8 cellular contexts compared by ENCODE assay signal in the genomic region with DNA sequence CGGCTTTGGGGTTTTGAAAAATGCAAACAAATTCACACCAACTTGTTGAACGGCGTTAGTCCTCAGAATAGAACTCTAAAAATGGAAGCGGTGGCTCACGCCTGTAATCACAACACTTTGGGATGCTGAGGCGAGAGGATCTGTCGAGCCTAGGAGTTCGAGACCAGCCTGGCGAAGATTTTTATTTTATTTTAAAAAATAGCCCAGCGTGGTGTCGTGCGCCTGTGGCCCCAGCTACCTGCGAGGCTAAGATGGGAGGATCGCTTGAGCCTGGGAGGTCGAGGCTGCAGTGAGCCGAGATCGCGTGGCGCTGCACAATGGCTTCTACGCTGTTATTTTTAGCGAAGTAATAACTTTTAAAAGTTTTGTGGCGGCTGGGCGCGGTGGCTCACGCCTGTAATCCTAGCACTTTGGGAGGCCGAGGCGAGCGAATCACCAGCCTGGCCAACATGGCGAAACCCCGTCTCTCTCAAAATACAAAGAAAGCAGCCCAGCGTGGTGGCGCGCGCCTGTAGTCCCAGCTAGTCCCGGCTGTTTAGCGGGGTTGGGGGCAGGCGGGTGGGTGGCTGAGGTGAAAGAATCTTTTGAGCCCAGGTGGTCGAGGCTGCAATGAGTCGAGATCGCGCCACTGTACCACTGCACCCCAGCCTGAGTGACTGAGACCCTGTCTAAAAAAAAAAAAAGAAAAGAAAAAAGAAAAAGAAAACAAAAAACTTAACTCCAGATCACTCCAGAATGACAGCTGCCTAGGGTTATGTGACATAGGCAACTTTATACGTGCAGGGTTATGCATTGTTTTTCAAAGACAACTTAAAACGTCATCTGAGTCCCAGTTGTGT. TPM values are rescaled to one million over a fixed set of nuclear protein-coding genes. Genes with fewer than 3 reads are reported as not detected.
DNase-seq lines count a peak whose midpoint lies in the region; ATAC-seq and TF ChIP-seq lines count a peak whose summit lies in the region.

No MANE protein-coding gene starts in this region.

- no peaks in the 10 kb centered on the region for H3K27me3 Mint-ChIP-seq in IgD-negative memory B cell
- H3K27me3 Mint-ChIP-seq in activated T-helper 1 cell treated with anti-CD3 and anti-CD28 coated beads, Interleukin-12 subunit alpha, Interleukin-12 subunit beta, Interleukin-2, Interleukin-4 antibody, amounts not matched to agents 30 ng/mL and 10 ng/mL and 1 ng/mL, durations not matched to agents 14 hours and 24 hours and 36 hours (ENCODE audit: insufficient read depth): no peaks in the 10 kb centered on the region

- in situ Hi-C loops in G401 (cut with HindIII; ENCODE audit: low sequenced_read_pairs): no loop called here

- ATAC-seq in GM21360 (IDR thresholded peaks at IDR 0.05; ENCODE audit: unreplicated experiment): peak; percentile 2

- no peaks in the 10 kb centered on the region for H3K9me3 Mint-ChIP-seq in IgD-negative memory B cell
- H3K9me3 Mint-ChIP-seq in activated T-helper 1 cell treated with anti-CD3 and anti-CD28 coated beads, Interleukin-12 subunit alpha, Interleukin-12 subunit beta, Interleukin-2, Interleukin-4 antibody, amounts not matched to agents 30 ng/mL and 10 ng/mL and 1 ng/mL, durations not matched to agents 14 hours and 24 hours and 36 hours: no peaks in the 10 kb centered on the region

- TF ChIP-seq POLR2A in ovary (IDR thresholded peaks at IDR 0.05): no peak

- H3K36me3 Mint-ChIP-seq in IgD-negative memory B cell: no peaks in the 10 kb centered on the region
- H3K36me3 Mint-ChIP-seq in activated T-helper 1 cell treated with anti-CD3 and anti-CD28 coated beads, Interleukin-12 subunit alpha, Interleukin-12 subunit beta, Interleukin-2, Interleukin-4 antibody, amounts not matched to agents 30 ng/mL and 10 ng/mL and 1 ng/mL, durations not matched to agents 14 hours and 24 hours and 36 hours (ENCODE audit: low read depth): peaks cover 15% of the 10 kb centered on the region

- peak overlapping the region; percentile 73 for H3K27ac ChIP-seq in AG04450 (ENCODE audit: low read depth, low read length)
- H3K27ac ChIP-seq in ovary: peak overlapping the region; percentile 92 to 94

- intact Hi-C loops in activated T-helper 1 cell treated with anti-CD3 and anti-CD28 coated beads, Interleukin-12 subunit alpha, Interleukin-12 subunit beta, Interleukin-2, Interleukin-4 antibody, amounts not matched to agents 30 ng/mL and 10 ng/mL and 1 ng/mL, durations not matched to agents 14 hours and 24 hours and 36 hours (cut with micrococcal nuclease): loop anchor here (1.0 kb wide), 9 partner anchors 26 to 329 kb away; partner anchors contain the start of genes DENND4C, HAUS6, RPS6 and RRAGA
- intact Hi-C loops in ovary (cut with DNase I): loop anchor here (5.0 to 10.0 kb wide), 2 partner anchors 44 to 47 kb away; no protein-coding TSS in a partner anchor

- H3K36me3 ChIP-seq in ovary: no peaks in the 10 kb centered on the region

- H3K4me3 ChIP-seq in AG04450 (ENCODE audit: low read depth, low read length): peak overlapping the region; percentile 78
- H3K4me3 ChIP-seq in foreskin fibroblast (ENCODE audit: low read depth in 1 of 2, low read length in 2 of 2): peak overlapping the region; percentile 57 to 84
- peak overlapping the region; percentile 90 for H3K4me3 ChIP-seq in ovary

- CTCF ChIA-PET in AG04450 (lab: Charles Lee): interaction anchor here (0.6 to 1.1 kb wide), 3 partner anchors 22 to 44 kb away, joined by 3 to 7 read pairs (median 4); no protein-coding TSS in a partner anchor

- H3K9me3 ChIP-seq in AG04450 (ENCODE audit: control insufficient read depth, insufficient read depth, low read length) (no peaks in the 10 kb centered on the region; the same call in 1 of the 2 replicates), ovary (no peaks in the 10 kb centered on the region)

- peaks cover 2% of the 10 kb centered on the region for H3K4me1 ChIP-seq in ovary (ENCODE audit: insufficient read depth)

- peak overlapping the region; percentile 92 to 97 (median 95) for H3K4me3 Mint-ChIP-seq in IgD-negative memory B cell
- peak overlapping the region; percentile 92 for H3K4me3 Mint-ChIP-seq in activated T-helper 1 cell treated with anti-CD3 and anti-CD28 coated beads, Interleukin-12 subunit alpha, Interleukin-12 subunit beta, Interleukin-2, Interleukin-4 antibody, amounts not matched to agents 30 ng/mL and 10 ng/mL and 1 ng/mL, durations not matched to agents 14 hours and 24 hours and 36 hours

- H3K27me3 ChIP-seq in AG04450 (ENCODE audit: control insufficient read depth, insufficient read depth, low read length): no peaks in the 10 kb centered on the region
- H3K27me3 ChIP-seq in ovary: no peaks in the 10 kb centered on the region

- POLR2A ChIA-PET in AG04450 (lab: Yijun Ruan, JAX): interaction anchor here (0.6 to 0.7 kb wide), 3 partner anchors 40 to 787 kb away, joined by 3 read pairs; partner anchors contain the start of gene RRAGA

- no peak for DNase-seq in AG04450 (ENCODE audit: low read depth, low spot score)
- DNase-seq in activated T-helper 1 cell treated with anti-CD3 and anti-CD28 coated beads, Interleukin-12 subunit alpha, Interleukin-12 subunit beta, Interleukin-2, Interleukin-4 antibody, amounts not matched to agents 30 ng/mL and 10 ng/mL and 1 ng/mL, durations not matched to agents 14 hours and 24 hours and 36 hours (ENCODE audit: low spot score): peak; percentile 18
- DNase-seq in foreskin fibroblast: peak in 1 of 2 donors; percentile 61
- DNase-seq in ovary: peak; percentile 32 to 57 (median 46)
- DNase-seq in glomerular visceral epithelial cell (ENCODE audit: extremely low spot score): no peak
- DNase-seq in G401 (ENCODE audit: low spot score): no peak

- TF ChIP-seq CTCF in AG04450 (IDR thresholded peaks at IDR 0.05; ENCODE audit: low read depth, low read length) (no peak), foreskin fibroblast (IDR thresholded peaks at IDR 0.05; ENCODE audit: low read depth, low read length) (no peak), ovary (IDR thresholded peaks at IDR 0.05) (no peak)

- TF ChIP-seq EP300 in ovary (IDR thresholded peaks at IDR 0.05): no peak

- peak overlapping the region; percentile 52 to 94 (median 93) for H3K27ac Mint-ChIP-seq in IgD-negative memory B cell
- peak overlapping the region; percentile 89 for H3K27ac Mint-ChIP-seq in activated T-helper 1 cell treated with anti-CD3 and anti-CD28 coated beads, Interleukin-12 subunit alpha, Interleukin-12 subunit beta, Interleukin-2, Interleukin-4 antibody, amounts not matched to agents 30 ng/mL and 10 ng/mL and 1 ng/mL, durations not matched to agents 14 hours and 24 hours and 36 hours

- H3K4me1 Mint-ChIP-seq in IgD-negative memory B cell: peaks cover 6 to 27% (median 26%) of the 10 kb centered on the region in 3 donors
- H3K4me1 Mint-ChIP-seq in activated T-helper 1 cell treated with anti-CD3 and anti-CD28 coated beads, Interleukin-12 subunit alpha, Interleukin-12 subunit beta, Interleukin-2, Interleukin-4 antibody, amounts not matched to agents 30 ng/mL and 10 ng/mL and 1 ng/mL, durations not matched to agents 14 hours and 24 hours and 36 hours (ENCODE audit: low read depth): peaks cover 51% of the 10 kb centered on the region

- WGBS in ovary, 3 donors: 1 to 3% (median 3%) methylated on average over 43 of the region's 43 CpGs

RNA-seq across cellular contexts. Expression of gene PLIN2, which starts 0.8 kb away (rescaled TPM):
- 142 and 148 TPM in 2 replicates for polyA plus RNA-seq in AG04450 (2011; rRNA removed)
- polyA minus RNA-seq in AG04450 (2011; rRNA and poly(A)+ RNA removed): 175 and 221 TPM in 2 replicates
- 29.2 TPM for polyA plus RNA-seq in IgD-negative memory B cell
- total RNA-seq in activated T-helper 1 cell treated with anti-CD3 and anti-CD28 coated beads, Interleukin-12 subunit alpha, Interleukin-12 subunit beta, Interleukin-2, Interleukin-4 antibody, amounts not matched to agents 30 ng/mL and 10 ng/mL and 1 ng/mL, durations not matched to agents 14 hours and 24 hours and 36 hours: 53.3 and 57.2 TPM in 2 replicates
- total RNA-seq in ovary: 100 to 1,000 TPM in 3 of 7 donors, 10 to 100 TPM in 4; 33.3 to 138 (median 77.4) TPM
- 100 to 1,000 TPM in 1 of 2 donors, 10 to 100 TPM in 1; 41.0 to 110 TPM for polyA plus RNA-seq in ovary
- 54.6 and 59.1 TPM in 2 replicates for total RNA-seq in G401 (2014; rRNA removed; shearing (Covaris generic))

RNA-seq across cellular contexts. Expression of gene HAUS6, which starts 25.4 kb away (rescaled TPM):
- polyA plus RNA-seq in AG04450 (2011; rRNA removed) (5.8 and 9.3 TPM in 2 replicates), IgD-negative memory B cell (3.7 TPM), ovary (1 to 10 TPM; 4.6 to 6.4 TPM)
- 5.0 and 7.5 TPM in 2 replicates for polyA minus RNA-seq in AG04450 (2011; rRNA and poly(A)+ RNA removed)
- 31.8 and 31.9 TPM in 2 replicates for total RNA-seq in activated T-helper 1 cell treated with anti-CD3 and anti-CD28 coated beads, Interleukin-12 subunit alpha, Interleukin-12 subunit beta, Interleukin-2, Interleukin-4 antibody, amounts not matched to agents 30 ng/mL and 10 ng/mL and 1 ng/mL, durations not matched to agents 14 hours and 24 hours and 36 hours
- total RNA-seq in ovary: 10 to 100 TPM in 4 of 7 donors, 1 to 10 TPM in 3; 7.1 to 13.1 (median 10.7) TPM
- 7.1 and 13.9 TPM in 2 replicates for total RNA-seq in G401 (2014; rRNA removed; shearing (Covaris generic))

Comparison
In these comparisons a context has a peak if more than half of its experiments do, and no peak if none do; other contexts are left out.
1. DNase-seq: peak in activated T-helper 1 cell treated with anti-CD3 and anti-CD28 coated beads, Interleukin-12 subunit alpha, Interleukin-12 subunit beta, Interleukin-2, Interleukin-4 antibody, amounts not matched to agents 30 ng/mL and 10 ng/mL and 1 ng/mL, durations not matched to agents 14 hours and 24 hours and 36 hours (single experiment) and ovary (5 of 5); none in AG04450 (single experiment), glomerular visceral epithelial cell (single experiment) and G401 (single experiment).
2. Peak in every context shown above with its lines, with median percentiles within 50 percentile points of each other: H3K4me3 ChIP-seq.